In the genomic region with DNA sequence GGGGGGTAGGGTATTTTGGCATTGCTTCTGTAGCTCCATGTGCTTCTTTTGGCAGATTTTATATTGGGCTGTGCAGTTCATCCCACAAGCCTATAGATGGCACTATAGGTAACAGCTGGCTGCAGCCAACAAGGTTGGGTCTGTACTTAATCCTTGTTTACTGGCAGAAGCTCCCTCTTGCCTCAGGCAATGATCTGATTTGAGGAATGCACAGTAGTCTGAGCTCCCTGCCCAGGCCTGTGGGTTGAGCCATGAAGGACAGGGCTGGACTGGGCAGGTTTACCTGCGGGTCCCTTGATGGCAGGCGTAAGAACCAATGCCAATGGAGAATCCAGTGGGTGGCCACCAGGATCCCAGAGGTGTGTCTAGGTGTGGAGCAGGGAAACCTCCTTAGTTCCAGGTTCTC, we compare ENCODE assay signal across 1 cellular context.
TF ChIP-seq lines count a peak whose summit lies in the region.

No MANE protein-coding gene starts in this region.

TF ChIP-seq in Ishikawa, 13 proteins besides CTCF, POLR2A, EP300 and RAD21 (continued from another document):
- TF ChIP-seq, protein P1, sequence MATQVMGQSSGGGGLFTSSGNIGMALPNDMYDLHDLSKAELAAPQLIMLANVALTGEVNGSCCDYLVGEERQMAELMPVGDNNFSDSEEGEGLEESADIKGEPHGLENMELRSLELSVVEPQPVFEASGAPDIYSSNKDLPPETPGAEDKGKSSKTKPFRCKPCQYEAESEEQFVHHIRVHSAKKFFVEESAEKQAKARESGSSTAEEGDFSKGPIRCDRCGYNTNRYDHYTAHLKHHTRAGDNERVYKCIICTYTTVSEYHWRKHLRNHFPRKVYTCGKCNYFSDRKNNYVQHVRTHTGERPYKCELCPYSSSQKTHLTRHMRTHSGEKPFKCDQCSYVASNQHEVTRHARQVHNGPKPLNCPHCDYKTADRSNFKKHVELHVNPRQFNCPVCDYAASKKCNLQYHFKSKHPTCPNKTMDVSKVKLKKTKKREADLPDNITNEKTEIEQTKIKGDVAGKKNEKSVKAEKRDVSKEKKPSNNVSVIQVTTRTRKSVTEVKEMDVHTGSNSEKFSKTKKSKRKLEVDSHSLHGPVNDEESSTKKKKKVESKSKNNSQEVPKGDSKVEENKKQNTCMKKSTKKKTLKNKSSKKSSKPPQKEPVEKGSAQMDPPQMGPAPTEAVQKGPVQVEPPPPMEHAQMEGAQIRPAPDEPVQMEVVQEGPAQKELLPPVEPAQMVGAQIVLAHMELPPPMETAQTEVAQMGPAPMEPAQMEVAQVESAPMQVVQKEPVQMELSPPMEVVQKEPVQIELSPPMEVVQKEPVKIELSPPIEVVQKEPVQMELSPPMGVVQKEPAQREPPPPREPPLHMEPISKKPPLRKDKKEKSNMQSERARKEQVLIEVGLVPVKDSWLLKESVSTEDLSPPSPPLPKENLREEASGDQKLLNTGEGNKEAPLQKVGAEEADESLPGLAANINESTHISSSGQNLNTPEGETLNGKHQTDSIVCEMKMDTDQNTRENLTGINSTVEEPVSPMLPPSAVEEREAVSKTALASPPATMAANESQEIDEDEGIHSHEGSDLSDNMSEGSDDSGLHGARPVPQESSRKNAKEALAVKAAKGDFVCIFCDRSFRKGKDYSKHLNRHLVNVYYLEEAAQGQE (IDR thresholded peaks at IDR 0.05; ENCODE audit: low read depth): no peak
- TF ChIP-seq ZBTB7A (IDR thresholded peaks at IDR 0.05; ENCODE audit: low read depth) (no peak), TEAD4 (IDR thresholded peaks at IDR 0.05) (no peak), NFIC (IDR thresholded peaks at IDR 0.05) (no peak), USF1 (IDR thresholded peaks at IDR 0.05) (no peak), CREB1 (IDR thresholded peaks at IDR 0.05; ENCODE audit: low read depth) (no peak)
- TF ChIP-seq, protein P2, sequence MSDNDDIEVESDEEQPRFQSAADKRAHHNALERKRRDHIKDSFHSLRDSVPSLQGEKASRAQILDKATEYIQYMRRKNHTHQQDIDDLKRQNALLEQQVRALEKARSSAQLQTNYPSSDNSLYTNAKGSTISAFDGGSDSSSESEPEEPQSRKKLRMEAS (IDR thresholded peaks at IDR 0.05): no peak
